In the genomic region with DNA sequence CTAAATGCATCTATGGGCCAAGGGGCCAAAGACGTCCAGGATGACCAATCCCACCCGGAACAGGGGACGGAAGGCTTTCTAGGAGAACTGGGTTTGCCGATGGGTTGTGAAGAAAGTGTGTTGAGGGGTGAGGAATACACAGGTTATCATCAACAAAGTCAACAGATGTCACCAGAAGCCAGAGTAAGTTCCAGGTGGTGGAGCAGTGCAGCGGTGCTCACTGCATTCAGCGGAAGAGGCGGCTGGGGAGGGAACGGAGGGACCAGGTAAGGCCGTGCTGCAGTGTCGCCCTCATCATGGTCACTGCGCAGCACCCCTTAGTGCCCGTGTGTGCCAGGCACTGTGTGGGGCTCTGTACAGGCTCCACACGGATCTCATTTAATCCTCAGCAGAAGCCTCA, we compare ENCODE assay signal across 26 cellular contexts.
"Had no signal": no experiment of that assay in that cellular context is flagged by ENCODE, and none has a peak within 500 bp of the region (broad histone marks: within the 10 kb centered on the region; RNA-seq: fewer than 3 reads in every experiment).

No MANE protein-coding gene starts in this region.

- H3K4me1 Mint-ChIP-seq: activated CD4-positive, alpha-beta T cell treated with anti-CD3 and anti-CD28 coated beads for 36 hours; activated naive CD4-positive, alpha-beta T cell treated with anti-CD3 and anti-CD28 coated beads, Interleukin-2, amount 10 ng/mL, durations not matched to agents 7 days and 5 days; activated naive CD8-positive, alpha-beta T cell treated with anti-CD3 and anti-CD28 coated beads, Interleukin-2, amount 10 ng/mL, durations not matched to agents 7 days and 5 days had no signal

- H3K4me3 Mint-ChIP-seq: activated CD4-positive, alpha-beta T cell treated with anti-CD3 and anti-CD28 coated beads for 36 hours; activated CD8-positive, alpha-beta T cell treated with anti-CD3 and anti-CD28 coated beads for 36 hours; activated naive CD4-positive, alpha-beta T cell treated with anti-CD3 and anti-CD28 coated beads, Interleukin-2, amount 10 ng/mL, durations not matched to agents 7 days and 5 days; activated naive CD8-positive, alpha-beta T cell treated with anti-CD3 and anti-CD28 coated beads, Interleukin-2, amount 10 ng/mL, durations not matched to agents 7 days and 5 days; activated T-cell treated with anti-CD3 and anti-CD28 coated beads, Interleukin-2, amount 50 U/mL, for 72 hours had no signal

- H3K27ac Mint-ChIP-seq: activated CD4-positive, alpha-beta T cell treated with anti-CD3 and anti-CD28 coated beads for 36 hours; activated CD8-positive, alpha-beta T cell treated with anti-CD3 and anti-CD28 coated beads for 36 hours; activated naive CD4-positive, alpha-beta T cell treated with anti-CD3 and anti-CD28 coated beads, Interleukin-2, amount 10 ng/mL, durations not matched to agents 7 days and 5 days; activated naive CD8-positive, alpha-beta T cell treated with anti-CD3 and anti-CD28 coated beads, Interleukin-2, amount 10 ng/mL, durations not matched to agents 7 days and 5 days; activated T-cell treated with anti-CD3 and anti-CD28 coated beads, Interleukin-2, amount 50 U/mL, for 72 hours; activated T-helper 2 cell treated with anti-CD3 and anti-CD28 coated beads, Interferon-gamma antibody, Interleukin-2, Interleukin-4, amounts not matched to agents 10 μg/mL and 5 μg/mL and 100 μg/mL, durations not matched to agents 14 hours and 24 hours and 36 hours had no signal

- H3K27me3 ChIP-seq: adrenal gland, breast epithelium, SJCRH30 had no signal

- H3K36me3 Mint-ChIP-seq: activated naive CD4-positive, alpha-beta T cell treated with anti-CD3 and anti-CD28 coated beads, Interleukin-2, amount 10 ng/mL, durations not matched to agents 7 days and 5 days; activated naive CD8-positive, alpha-beta T cell treated with anti-CD3 and anti-CD28 coated beads, Interleukin-2, amount 10 ng/mL, durations not matched to agents 7 days and 5 days had no signal

- H3K36me3 ChIP-seq: adrenal gland, breast epithelium, SJCRH30, WERI-Rb-1 had no signal

- H3K4me3 ChIP-seq: adrenal gland, breast epithelium, SJCRH30 had no signal

- ATAC-seq: activated CD4-positive, alpha-beta T cell treated with anti-CD3 and anti-CD28 coated beads for 36 hours; activated CD8-positive, alpha-beta T cell treated with anti-CD3 and anti-CD28 coated beads for 36 hours; activated T-cell treated with anti-CD3 and anti-CD28 coated beads, Interleukin-2, amount 50 U/mL, for 72 hours; Panc1 had no signal

- H3K27me3 Mint-ChIP-seq: activated CD8-positive, alpha-beta T cell treated with anti-CD3 and anti-CD28 coated beads for 36 hours; activated naive CD4-positive, alpha-beta T cell treated with anti-CD3 and anti-CD28 coated beads, Interleukin-2, amount 10 ng/mL, durations not matched to agents 7 days and 5 days had no signal

- DNase-seq: activated CD4-positive, alpha-beta T cell treated with anti-CD3 and anti-CD28 coated beads for 36 hours; activated CD8-positive, alpha-beta memory T cell treated with anti-CD3 and anti-CD28 coated beads, Interleukin-2, amount 50 U/mL, for 4 hours; activated CD8-positive, alpha-beta T cell treated with anti-CD3 and anti-CD28 coated beads for 36 hours; activated gamma-delta T cell treated with Interleukin-2 at 50 U/mL for 16 hours; activated naive CD4-positive, alpha-beta T cell treated with anti-CD3 and anti-CD28 coated beads, Interleukin-2, amount 10 ng/mL, durations not matched to agents 7 days and 5 days; activated naive CD8-positive, alpha-beta T cell treated with anti-CD3 and anti-CD28 coated beads, Interleukin-2, amount 10 ng/mL, durations not matched to agents 7 days and 5 days; activated T-cell treated with anti-CD3 and anti-CD28 coated beads, Interleukin-2, amount 50 U/mL, for 72 hours; adrenal gland; anterior cingulate cortex; central memory CD4-positive, alpha-beta T cell; NCI-H1048; NCI-H146; NCI-H2029; NCI-H2107; NCI-H510A treated with DMSO at 0.1 percent for 48 hours; NCI-H69; NK-92 treated with Interleukin-12 subunit alpha and Interleukin-12 subunit beta, amount 100 ng/mL, for 24 hours; OCI-M1; Right ventricle myocardium superior; SJCRH30; SK-N-SH; T-helper 1 cell; WERI-Rb-1 had no signal
